In the genomic region with DNA sequence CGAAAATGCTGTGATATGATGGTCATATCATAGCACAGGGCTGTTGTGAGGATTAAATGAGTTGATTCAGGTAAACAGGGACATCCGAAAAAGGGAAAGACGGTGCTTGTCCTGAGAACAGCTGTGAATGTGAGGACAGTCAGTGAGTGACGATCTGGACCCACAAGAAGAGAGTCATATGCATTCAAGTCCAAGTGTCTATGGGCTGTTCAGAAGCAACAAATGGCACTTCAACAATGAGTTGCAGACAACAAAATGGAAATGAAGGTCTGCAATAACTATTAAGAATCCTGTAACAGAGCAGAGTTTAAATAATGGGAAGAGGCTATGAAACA, we compare ENCODE assay signal across 14 cellular contexts.
A peak's percentile ranks its signal among the peaks of the same experiment; 100 is the strongest.
DNase-seq lines count a peak whose midpoint lies in the region; ATAC-seq and TF ChIP-seq lines count a peak whose summit lies in the region.
"Had no signal": no experiment of that assay in that cellular context is flagged by ENCODE, and none has a peak within 500 bp of the region (broad histone marks: within the 10 kb centered on the region; RNA-seq: fewer than 3 reads in every experiment).

No MANE protein-coding gene starts in this region.

- no peak overlapping the region for H2BK15ac ChIP-seq in neuronal stem cell (ENCODE audit: low read length)

- H3K36me3 ChIP-seq in ascending aorta (no peaks in the 10 kb centered on the region), thyroid gland (no peaks in the 10 kb centered on the region), neuronal stem cell (replicated peaks in 1 of 2; ENCODE audit: control insufficient read depth in 2 of 2, insufficient read depth in 2 of 2, low read length in 2 of 2) (no peaks in the 10 kb centered on the region), PC-3 (ENCODE audit: low read depth, low read length) (no peaks in the 10 kb centered on the region), heart left ventricle (no peaks in the 10 kb centered on the region)
- H3K36me3 ChIP-seq: gastroesophageal sphincter, neural progenitor cell, tibial artery had no signal

- CTCF ChIA-PET in PC-3 (lab: Charles Lee), result no interaction called here

- intact Hi-C loops in ascending aorta (cut with DNase I) (loop anchor here (5.0 kb wide), 1 partner anchor 96 kb away; no protein-coding TSS in a partner anchor), thyroid gland (cut with DNase I) (no loop called here), PC-3 (cut with micrococcal nuclease) (no loop called here), heart left ventricle (cut with DNase I) (loop anchor here in 1 of 10 donors (10.0 kb wide), 1 partner anchor 99 kb away; the partner anchor contains the start of gene ADCY9)

- no peak overlapping the region for H3K4me3 ChIP-seq in HL-60 (replicated peaks; ENCODE audit: insufficient read depth, low read length)
- no peak overlapping the region for H3K4me3 ChIP-seq in ascending aorta
- H3K4me3 ChIP-seq in thyroid gland (replicated peaks in 1 of 3), result no peak overlapping the region
- no peak overlapping the region for H3K4me3 ChIP-seq in neuronal stem cell (ENCODE audit: low read length in 2 of 2)
- no peak overlapping the region for H3K4me3 ChIP-seq in PC-3 (ENCODE audit: low read length)
- H3K4me3 ChIP-seq in heart left ventricle, result no peak overlapping the region
- H3K4me3 ChIP-seq: gastroesophageal sphincter, neural progenitor cell, tibial artery had no signal

- H3K9ac ChIP-seq in neuronal stem cell (ENCODE audit: low read depth, low read length, poor library complexity) (no peak overlapping the region), PC-3 (ENCODE audit: low read length) (no peak overlapping the region)
- H3K9ac ChIP-seq: neural progenitor cell had no signal

- H3K27me3 ChIP-seq in HL-60 (ENCODE audit: insufficient read depth, poor library complexity, severe bottlenecking) (no peaks in the 10 kb centered on the region), ascending aorta (no peaks in the 10 kb centered on the region), thyroid gland (no peaks in the 10 kb centered on the region), neuronal stem cell (ENCODE audit: control insufficient read depth in 3 of 3, insufficient read depth in 3 of 3, low read depth in 1 of 3, low read length in 3 of 3) (no peaks in the 10 kb centered on the region), PC-3 (ENCODE audit: low read length) (no peaks in the 10 kb centered on the region), heart left ventricle (no peaks in the 10 kb centered on the region)
- H3K27me3 ChIP-seq: gastroesophageal sphincter, neural progenitor cell, tibial artery had no signal

- no peaks in the 10 kb centered on the region for H3K79me2 ChIP-seq in PC-3 (ENCODE audit: low read length)

- TF ChIP-seq CTCF in HL-60 (IDR thresholded peaks at IDR 0.05; ENCODE audit: insufficient read depth, low read length) (no peak), ascending aorta (IDR thresholded peaks at IDR 0.05) (no peak), thyroid gland (IDR thresholded peaks at IDR 0.05) (no peak), PC-3 (conservative IDR thresholded peaks at IDR 0.05; ENCODE audit: low read depth, low read length) (no peak), heart left ventricle (IDR thresholded peaks at IDR 0.05) (no peak)

- no peak for DNase-seq in HL-60 (ENCODE audit: low read depth in 1 of 2, low spot score in 1 of 2)
- DNase-seq in ascending aorta (ENCODE audit: low spot score in 2 of 2), result no peak
- DNase-seq in myocyte (ENCODE audit: low read depth), result peak; percentile 72
- no peak for DNase-seq in thyroid gland
- DNase-seq in neuronal stem cell (ENCODE audit: low spot score), result no peak
- DNase-seq in PC-3, result no peak
- DNase-seq in heart left ventricle, result no peak
- DNase-seq: amniotic stem cell, DND-41, NCI-H2107, tibial artery had no signal

- H3K27ac ChIP-seq in HL-60 (replicated peaks) (peak overlapping the region; percentile 53), ascending aorta (peak overlapping the region; percentile 52 to 83), thyroid gland (peak overlapping the region in 2 of 3 donors; percentile 39 to 40), neuronal stem cell (replicated peaks; ENCODE audit: low read length) (no peak overlapping the region), PC-3 (ENCODE audit: low read length) (no peak overlapping the region), heart left ventricle (no peak overlapping the region)
- H3K27ac ChIP-seq: neural progenitor cell had no signal

- ATAC-seq in PC-3 (no peak), heart left ventricle (no peak)
- ATAC-seq: gastroesophageal sphincter, Right ventricle myocardium inferior had no signal

- no peak overlapping the region for H3K14ac ChIP-seq in neuronal stem cell (ENCODE audit: low read length)

- peaks cover 4 to 21% of the 10 kb centered on the region in 2 donors for H3K4me1 ChIP-seq in ascending aorta
- H3K4me1 ChIP-seq in thyroid gland, result peaks cover 27 to 38% of the 10 kb centered on the region in 2 donors
- H3K4me1 ChIP-seq in neuronal stem cell (ENCODE audit: control insufficient read depth in 2 of 2, insufficient read depth in 1 of 2, low read depth in 1 of 2, low read length in 2 of 2), result peaks cover 4 to 6% of the 10 kb centered on the region in 2 donors
- 0 out of 2 replicates have a peak, but pooled peaks cover 3% of the 10 kb centered on the region for H3K4me1 ChIP-seq in PC-3 (ENCODE audit: insufficient read depth, low read length)
- peaks cover 0 to 40% (median 9%) of the 10 kb centered on the region in 12 donors for H3K4me1 ChIP-seq in heart left ventricle

- no peak overlapping the region for H3K18ac ChIP-seq in neuronal stem cell (ENCODE audit: low read length)

- no TSS peak for BruUV-seq in PC-3 (replicated peaks; lab: Mats Ljungman, UMichigan)

- no peak overlapping the region for H2BK12ac ChIP-seq in neuronal stem cell (ENCODE audit: low read length)

- TF ChIP-seq POLR2A in thyroid gland (IDR thresholded peaks at IDR 0.05) (no peak), heart left ventricle (IDR thresholded peaks at IDR 0.05) (no peak)

- no peak overlapping the region for H2BK120ac ChIP-seq in neuronal stem cell (ENCODE audit: low read depth, low read length)

- POLR2A ChIA-PET in PC-3 (lab: Charles Lee; ENCODE audit: unreplicated experiment), result interaction anchor here (0.6 kb wide), 1 partner anchor 677 kb away, joined by 3 read pairs; no protein-coding TSS in a partner anchor

- H4K8ac ChIP-seq in neuronal stem cell (ENCODE audit: low read depth, low read length), result no peak overlapping the region

- no peak overlapping the region for H2AFZ ChIP-seq in neuronal stem cell (ENCODE audit: low read length)
- no peak overlapping the region for H2AFZ ChIP-seq in PC-3 (ENCODE audit: low read length)
- H2AFZ ChIP-seq: neural progenitor cell had no signal

- no peaks in the 10 kb centered on the region for H3F3A ChIP-seq in PC-3 (ENCODE audit: low read length, unreplicated experiment)

- H3K9me2 ChIP-seq in PC-3 (replicated peaks; ENCODE audit: low read length), result no peaks in the 10 kb centered on the region

- H3K4ac ChIP-seq in neuronal stem cell (ENCODE audit: low read length), result no peak overlapping the region

- no peak overlapping the region for H2BK5ac ChIP-seq in neuronal stem cell (ENCODE audit: low read length)

- H3K9me3 ChIP-seq in ascending aorta (no peaks in the 10 kb centered on the region), thyroid gland (no peaks in the 10 kb centered on the region), neuronal stem cell (replicated peaks in 1 of 2; ENCODE audit: control insufficient read depth in 2 of 2, insufficient read depth in 1 of 2, low read depth in 1 of 2, low read length in 2 of 2) (no peaks in the 10 kb centered on the region), PC-3 (ENCODE audit: low read length) (no peaks in the 10 kb centered on the region), heart left ventricle (no peaks in the 10 kb centered on the region)
- H3K9me3 ChIP-seq: gastroesophageal sphincter, tibial artery had no signal

- H3K23ac ChIP-seq in neuronal stem cell (ENCODE audit: low read depth, low read length, poor library complexity), result no peak overlapping the region

- no peak overlapping the region for H3K4me2 ChIP-seq in neuronal stem cell (ENCODE audit: insufficient read depth, low read length, poor library complexity, severe bottlenecking)
- no peak overlapping the region for H3K4me2 ChIP-seq in PC-3 (ENCODE audit: low read length)
- H3K4me2 ChIP-seq: neural progenitor cell had no signal

- no peak overlapping the region for H2AK5ac ChIP-seq in neuronal stem cell (ENCODE audit: low read depth, low read length)

- H4K91ac ChIP-seq in neuronal stem cell (ENCODE audit: low read depth, low read length, poor library complexity), result no peak overlapping the region

- 89% methylated on average over 3 of the region's 4 CpGs for WGBS in thyroid gland, 2 donors
- no CpG with 5 or more reads among the region's 4 CpGs for WGBS in neuronal stem cell (ENCODE audit: extremely low coverage in 2 of 2, insufficient read length in 2 of 2, insufficient replicate concordance in 1 of 2), 2 donors
- WGBS in heart left ventricle, 4 donors, result 68 to 91% (median 82%) methylated on average over 3 to 4 of the region's 4 CpGs

- no peaks in the 10 kb centered on the region for H4K20me1 ChIP-seq in PC-3 (ENCODE audit: low read length)

- no peaks in the 10 kb centered on the region for H3K79me1 ChIP-seq in neuronal stem cell (ENCODE audit: low read depth, low read length)

Comparison
In these comparisons a context has a peak if more than half of its experiments do, and no peak if none do; other contexts are left out.
1. H3K27ac ChIP-seq: peak in HL-60 (single experiment), ascending aorta (2 of 2) and thyroid gland (2 of 3); none in neuronal stem cell (single experiment), PC-3 (single experiment) and heart left ventricle (0 of 12).